In the genomic region with DNA sequence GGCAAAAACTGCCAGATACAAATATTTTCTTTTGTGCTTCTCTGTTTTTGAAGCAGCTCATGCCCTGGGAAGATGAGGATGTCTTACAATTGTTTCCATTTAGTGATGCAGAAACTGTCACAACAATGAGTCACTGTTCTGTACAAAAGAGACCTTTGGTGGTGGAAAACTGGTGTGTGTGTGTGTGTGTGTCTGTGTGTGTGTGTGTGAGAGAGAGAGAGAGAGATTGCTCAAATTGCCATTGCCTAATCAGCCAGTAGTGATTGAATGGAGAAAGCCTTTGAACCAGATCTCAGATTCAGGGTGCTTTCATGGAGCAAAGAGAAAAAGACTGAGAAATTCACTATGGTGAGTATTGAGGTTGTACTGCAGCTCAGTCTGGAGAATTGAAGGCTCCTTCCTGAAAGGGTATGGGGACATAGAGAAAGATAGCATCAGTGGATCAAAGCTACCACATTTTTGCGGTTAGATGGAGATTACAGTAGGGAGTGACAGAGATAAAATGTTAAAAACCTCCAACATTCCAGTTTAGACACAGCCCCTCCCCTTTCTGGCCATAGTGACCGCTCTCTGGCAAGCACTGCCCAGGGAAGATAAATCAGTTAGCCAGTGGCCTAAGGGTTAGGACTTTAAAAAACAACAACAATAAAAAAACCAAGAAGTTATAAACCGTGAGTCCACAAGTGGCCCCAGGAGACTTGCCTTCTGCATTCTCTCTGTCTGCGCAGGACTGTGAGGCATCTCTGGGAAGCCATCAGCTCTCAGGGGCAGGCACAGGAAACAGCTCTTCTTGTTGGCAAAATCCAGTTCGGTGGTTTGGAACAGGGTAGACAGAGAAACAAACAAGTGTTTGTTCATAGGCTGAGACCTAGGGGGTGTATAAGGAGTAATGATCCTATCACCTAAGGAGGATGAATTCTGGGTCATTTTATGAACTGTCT, we compare ENCODE assay signal across 8 cellular contexts.
DNase-seq lines count a peak whose midpoint lies in the region; ATAC-seq and TF ChIP-seq lines count a peak whose summit lies in the region.

No MANE protein-coding gene starts in this region.

- H3K14ac ChIP-seq in IMR-90 (replicated peaks; ENCODE audit: low read depth, low read length): peak overlapping the region; percentile 87

- H3K27me3 ChIP-seq in IMR-90 (ENCODE audit: control insufficient read depth, insufficient read depth, low read length): no peaks in the 10 kb centered on the region

- H3K27me3 Mint-ChIP-seq in naive thymus-derived CD8-positive, alpha-beta T cell: peaks cover 12 to 62% (median 16%) of the 10 kb centered on the region in 5 donors

- no peak overlapping the region for H3K4me3 Mint-ChIP-seq in naive thymus-derived CD8-positive, alpha-beta T cell

- peak overlapping the region; percentile 26 for H2AK9ac ChIP-seq in IMR-90 (replicated peaks; ENCODE audit: low read depth, low read length, poor library complexity)

- H3K23ac ChIP-seq in IMR-90 (ENCODE audit: low read depth, low read length): peak overlapping the region; percentile 91

- H3K27ac Mint-ChIP-seq in naive thymus-derived CD8-positive, alpha-beta T cell: no peak overlapping the region

- dilution Hi-C loops in IMR-90 (cut with HindIII; ENCODE audit: low sequenced_read_pairs, unreplicated experiment): no loop called here

- H3K4me1 Mint-ChIP-seq in naive thymus-derived CD8-positive, alpha-beta T cell: no peaks in the 10 kb centered on the region

- H2BK15ac ChIP-seq in IMR-90 (ENCODE audit: low read depth, low read length): peak overlapping the region; percentile 78; the same call in 2 of the 3 replicates

- WGBS in IMR-90 (ENCODE audit: extremely low coverage in 2 of 2, insufficient read length in 1 of 2), 2 experiments: no CpG with 5 or more reads among the region's 5 CpGs

- peak overlapping the region; percentile 42 for H3K4me2 ChIP-seq in IMR-90 (ENCODE audit: low read depth, low read length)

- ATAC-seq in IMR-90 (ENCODE audit: low read depth) (peak; percentile 79), GM21381 (IDR thresholded peaks at IDR 0.05; ENCODE audit: unreplicated experiment) (no peak)
- no peak for ATAC-seq in naive thymus-derived CD8-positive, alpha-beta T cell

- H4K91ac ChIP-seq in IMR-90 (ENCODE audit: insufficient read depth, low read depth, low read length): peak overlapping the region; percentile 76

- peak overlapping the region; percentile 73; the same call in 1 of the 2 replicates for H3K9ac ChIP-seq in IMR-90 (ENCODE audit: low read depth, low read length)

- H3K4me1 ChIP-seq in IMR-90 (ENCODE audit: control insufficient read depth, insufficient read depth, low read length): peaks cover 15% of the 10 kb centered on the region

- intact Hi-C loops in IMR-90 (cut with micrococcal nuclease): loop anchor here (1.0 to 5.0 kb wide), 2 partner anchors 102 to 461 kb away; no protein-coding TSS in a partner anchor

- no peak overlapping the region for H3K4me3 ChIP-seq in IMR-90 (ENCODE audit: insufficient read depth, low read depth, low read length)

- peak overlapping the region; percentile 77 for H2AFZ ChIP-seq in IMR-90 (replicated peaks; ENCODE audit: low read length, poor library complexity)

- H3K9me3 ChIP-seq in IMR-90 (ENCODE audit: control insufficient read depth, insufficient read depth, low read length): no peaks in the 10 kb centered on the region; the same call in 1 of the 2 replicates

- peaks cover 10% of the 10 kb centered on the region for H3K9me1 ChIP-seq in IMR-90 (ENCODE audit: insufficient read depth, low read length)

- H3K36me3 ChIP-seq in IMR-90 (ENCODE audit: control insufficient read depth, insufficient read depth, low read length): no peaks in the 10 kb centered on the region

- H4K20me1 ChIP-seq in IMR-90 (ENCODE audit: insufficient read depth, low read length): no peaks in the 10 kb centered on the region

- H4K5ac ChIP-seq in IMR-90 (ENCODE audit: low read depth, low read length): peak overlapping the region; percentile 86

- peak overlapping the region; percentile 92 for H3K18ac ChIP-seq in IMR-90 (ENCODE audit: low read depth, low read length)

- BruUV-seq in IMR-90 (replicated peaks; lab: Mats Ljungman, UMichigan): no TSS peak

- TF ChIP-seq CTCF in IMR-90 (conservative IDR thresholded peaks at IDR 0.05; ENCODE audit: low read depth, low read length): no peak

- TF ChIP-seq RAD21 in IMR-90 (IDR thresholded peaks at IDR 0.05; ENCODE audit: low read length): no peak

- H4K8ac ChIP-seq in IMR-90 (ENCODE audit: low read depth in 2 of 2, low read length in 2 of 2): peak overlapping the region; percentile 70 to 83

- H2AK5ac ChIP-seq in IMR-90 (ENCODE audit: low read depth, low read length): peak overlapping the region; percentile 65

- peak overlapping the region; percentile 85 for H3K27ac ChIP-seq in IMR-90 (ENCODE audit: insufficient read depth, low read length)
- H3K27ac ChIP-seq in temporal lobe (ENCODE audit: low read depth, low read length): peak overlapping the region; percentile 94

- POLR2A ChIA-PET in IMR-90 (lab: Charles Lee; ENCODE audit: unreplicated experiment): no interaction called here
- POLR2A ChIA-PET in naive thymus-derived CD8-positive, alpha-beta T cell (lab: Charles Lee): no interaction called here

- peak overlapping the region; percentile 69 for H2BK5ac ChIP-seq in IMR-90 (ENCODE audit: low read depth, low read length, poor library complexity, severe bottlenecking)

- H3K79me1 ChIP-seq in IMR-90 (ENCODE audit: low read depth in 1 of 2, low read length in 2 of 2): no peaks in the 10 kb centered on the region

- CTCF ChIA-PET in IMR-90 (lab: Yijun Ruan, JAX): interaction anchor here (1.3 to 1.6 kb wide), 2 partner anchors 96 to 100 kb away, joined by 4 read pairs; no protein-coding TSS in a partner anchor

- H3K36me3 Mint-ChIP-seq in naive thymus-derived CD8-positive, alpha-beta T cell: peaks cover 0 to 11% (median 0%) of the 10 kb centered on the region in 3 donors

- peaks cover 0 to 34% (median 12%) of the 10 kb centered on the region in 9 donors for H3K9me3 Mint-ChIP-seq in naive thymus-derived CD8-positive, alpha-beta T cell

- H2BK20ac ChIP-seq in IMR-90 (ENCODE audit: low read depth, low read length): peak overlapping the region; percentile 94

- in situ Hi-C loops in IMR-90 (cut with MboI; ENCODE audit: low sequenced_read_pairs): no loop called here

- H3K4ac ChIP-seq in IMR-90 (ENCODE audit: low read depth, low read length): peak overlapping the region; percentile 75

- no peak for TF ChIP-seq POLR2A in IMR-90 (IDR thresholded peaks at IDR 0.05; ENCODE audit: low read depth, low read length)

- peak; percentile 69 for DNase-seq in IMR-90
- peak; percentile 70 for DNase-seq in astrocyte of the hippocampus (ENCODE audit: low read depth, low spot score)
- DNase-seq in kidney tubule cell (ENCODE audit: low spot score): peak; percentile 61
- no peak for DNase-seq in NCI-H2029 treated with DMSO at 0.1 percent for 48 hours (lab: John Stamatoyannopoulos, UW)
- no peak for DNase-seq in NCI-H526 (lab: John Stamatoyannopoulos, UW)
- DNase-seq in naive thymus-derived CD8-positive, alpha-beta T cell: no peak

- peak overlapping the region; percentile 75; the same call in 1 of the 2 replicates for H3K56ac ChIP-seq in IMR-90 (ENCODE audit: extremely low read depth, insufficient read depth, low read length)

- peak overlapping the region; percentile 78 for H2BK120ac ChIP-seq in IMR-90 (ENCODE audit: low read depth, low read length)

TF ChIP-seq in IMR-90, 13 proteins besides CTCF, POLR2A, EP300 and RAD21:
- TF ChIP-seq RFX5 (IDR thresholded peaks at IDR 0.05; ENCODE audit: low read depth, low read length) (no peak), CEBPB (IDR thresholded peaks at IDR 0.05; ENCODE audit: low read depth, low read length) (peak; percentile 88), FOS (IDR thresholded peaks at IDR 0.05; ENCODE audit: low read depth, low read length) (0 out of 2 replicates have a peak, but pooled peaks have one; percentile 12)

Comparison
In these comparisons a context has a peak if more than half of its experiments do, and no peak if none do; other contexts are left out.
1. DNase-seq: peak in IMR-90 (single experiment), astrocyte of the hippocampus (single experiment) and kidney tubule cell (single experiment); none in NCI-H2029 treated with DMSO at 0.1 percent for 48 hours (single experiment), NCI-H526 (0 of 2) and naive thymus-derived CD8-positive, alpha-beta T cell (0 of 10).